In genomic region chr12:104306943-104307654, GRCh38 we compare ENCODE assay signal across 21 cellular contexts. TPM values are rescaled to one million over a fixed set of nuclear protein-coding genes. Genes with fewer than 3 reads are reported as not detected.
DNase-seq lines count a peak whose midpoint lies in the region; ATAC-seq lines count a peak whose summit lies in the region.
"Had no signal": no experiment of that assay in that cellular context is flagged by ENCODE, and none has a peak within 500 bp of the region (broad histone marks: within the 10 kb centered on the region; RNA-seq: fewer than 3 reads in every experiment).

No MANE protein-coding gene starts in this region.

- no peak overlapping the region for H3K4me3 Mint-ChIP-seq in activated T-cell treated with anti-CD3 and anti-CD28 coated beads, Interleukin-2, amount 50 U/mL, for 72 hours
- H3K4me3 Mint-ChIP-seq: activated naive CD4-positive, alpha-beta T cell treated with anti-CD3 and anti-CD28 coated beads for 36 hours; dendritic cell treated with granulocyte-macrophage colony-stimulating factor and Interleukin-4, amounts not matched to agents 40 ng/mL and 50 ng/mL, for 4 days; T-cell had no signal

- peak overlapping the region; percentile 27 for H3K9ac ChIP-seq in adipocyte (ENCODE audit: low read length)
- no peak overlapping the region for H3K9ac ChIP-seq in stomach smooth muscle (ENCODE audit: low read length in 2 of 2)

- H3K4me3 ChIP-seq in adipocyte (ENCODE audit: low read length) (peak overlapping the region; percentile 48), stomach smooth muscle (ENCODE audit: low read length in 2 of 2) (no peak overlapping the region)
- H3K4me3 ChIP-seq: breast epithelium, Peyer's patch, SJCRH30, uterus had no signal

- no peak for DNase-seq in activated T-cell treated with anti-CD3 and anti-CD28 coated beads, Interleukin-2, amount 50 U/mL, for 72 hours
- DNase-seq in activated T-cell treated with anti-CD3 and anti-CD28 coated beads, Interleukin-2, amount 50 U/mL, for 48 hours = no peak
- no peak for DNase-seq in adipocyte (ENCODE audit: low read depth)
- peak; percentile 19 for DNase-seq in kidney tubule cell (ENCODE audit: low spot score)
- no peak for DNase-seq in DMS79 (lab: John Stamatoyannopoulos, UW)
- DNase-seq: activated naive CD4-positive, alpha-beta T cell treated with anti-CD3 and anti-CD28 coated beads for 36 hours; amygdala; BE2C; DND-41; NCI-H2107; Peyer's patch; SJCRH30; T-cell; uterus had no signal

- H3K27ac Mint-ChIP-seq in activated T-cell treated with anti-CD3 and anti-CD28 coated beads, Interleukin-2, amount 50 U/mL, for 72 hours = peak overlapping the region; percentile 26
- H3K27ac Mint-ChIP-seq: activated naive CD4-positive, alpha-beta T cell treated with anti-CD3 and anti-CD28 coated beads for 36 hours; dendritic cell treated with granulocyte-macrophage colony-stimulating factor and Interleukin-4, amounts not matched to agents 40 ng/mL and 50 ng/mL, for 4 days; T-cell had no signal

- H3K36me3 Mint-ChIP-seq in activated T-cell treated with anti-CD3 and anti-CD28 coated beads, Interleukin-2, amount 50 U/mL, for 72 hours (ENCODE audit: insufficient read depth in 2 of 2) = peaks cover 6 to 28% of the 10 kb centered on the region in 2 donors

- no peaks in the 10 kb centered on the region for H3K27me3 ChIP-seq in adipocyte (replicated peaks; ENCODE audit: control insufficient read depth, insufficient read depth, low read length)
- no peaks in the 10 kb centered on the region for H3K27me3 ChIP-seq in stomach smooth muscle (ENCODE audit: control insufficient read depth in 1 of 2, insufficient read depth in 2 of 2, low read length in 2 of 2)
- H3K27me3 ChIP-seq: BE2C, breast epithelium, Peyer's patch, SJCRH30, uterus had no signal

- ATAC-seq in activated T-cell treated with anti-CD3 and anti-CD28 coated beads, Interleukin-2, amount 50 U/mL, for 72 hours (replicated peaks in 1 of 2) = no peak
- ATAC-seq in GM21786 (IDR thresholded peaks at IDR 0.05; ENCODE audit: unreplicated experiment) = no peak
- ATAC-seq in HG03139 (IDR thresholded peaks at IDR 0.05; ENCODE audit: unreplicated experiment) = no peak
- ATAC-seq: HCT116, T-cell had no signal

- no peaks in the 10 kb centered on the region for H3K27me3 Mint-ChIP-seq in activated T-cell treated with anti-CD3 and anti-CD28 coated beads, Interleukin-2, amount 50 U/mL, for 72 hours (ENCODE audit: low read depth)
- H3K27me3 Mint-ChIP-seq: dendritic cell treated with granulocyte-macrophage colony-stimulating factor and Interleukin-4, amounts not matched to agents 40 ng/mL and 50 ng/mL, for 4 days; T-cell had no signal

- H3K36me3 ChIP-seq in adipocyte (ENCODE audit: control insufficient read depth, insufficient read depth, low read length, severe bottlenecking) (peaks cover 80% of the 10 kb centered on the region), stomach smooth muscle (ENCODE audit: control insufficient read depth in 2 of 2, insufficient read depth in 2 of 2, low read length in 2 of 2) (peaks cover 3% of the 10 kb centered on the region in 2 donors)
- H3K36me3 ChIP-seq: uterus had no signal

- H3K9me3 ChIP-seq in adipocyte (ENCODE audit: control insufficient read depth, low read length) (no peaks in the 10 kb centered on the region), stomach smooth muscle (ENCODE audit: control insufficient read depth in 2 of 2, low read length in 2 of 2) (no peaks in the 10 kb centered on the region)
- H3K9me3 ChIP-seq: BE2C, breast epithelium, Peyer's patch, SJCRH30, uterus had no signal

- H3K4me1 ChIP-seq in adipocyte (ENCODE audit: control insufficient read depth, insufficient read depth, low read length) (peaks cover 69% of the 10 kb centered on the region), stomach smooth muscle (ENCODE audit: control insufficient read depth, insufficient read depth, low read length) (peaks cover 22% of the 10 kb centered on the region)
- H3K4me1 ChIP-seq: SJCRH30 had no signal

- peak overlapping the region; percentile 3 for H3K27ac ChIP-seq in stomach smooth muscle (ENCODE audit: low read length)
- H3K27ac ChIP-seq: breast epithelium, HL-60, Peyer's patch, SJCRH30, uterus had no signal

- H3K4me1 Mint-ChIP-seq in activated T-cell treated with anti-CD3 and anti-CD28 coated beads, Interleukin-2, amount 50 U/mL, for 72 hours (ENCODE audit: low read depth) = peaks cover 52% of the 10 kb centered on the region

- no peaks in the 10 kb centered on the region for H3K9me3 Mint-ChIP-seq in activated T-cell treated with anti-CD3 and anti-CD28 coated beads, Interleukin-2, amount 50 U/mL, for 72 hours
- H3K9me3 Mint-ChIP-seq: activated naive CD4-positive, alpha-beta T cell treated with anti-CD3 and anti-CD28 coated beads for 36 hours; dendritic cell treated with granulocyte-macrophage colony-stimulating factor and Interleukin-4, amounts not matched to agents 40 ng/mL and 50 ng/mL, for 4 days; T-cell had no signal

RNA-seq across cellular contexts. Expression of gene EID3, which starts 3.6 kb away (rescaled TPM):
- total RNA-seq in activated T-cell treated with anti-CD3 and anti-CD28 coated beads, Interleukin-2, amount 50 U/mL, for 72 hours = 1 to 10 TPM; 4.9 to 5.0 TPM
